In genomic region chr2:32846274-32846673, GRCh38 we compare ENCODE assay signal across 2 cellular contexts.
DNase-seq lines count a peak whose midpoint lies in the region; ATAC-seq, FAIRE-seq and TF ChIP-seq lines count a peak whose summit lies in the region.
"Not testable (repeated sequence)": the region's sequence is repeated elsewhere in the genome, so short reads cannot be mapped to it uniquely, and the experiment has no call there.

No MANE protein-coding gene starts in this region.

- intact Hi-C loops in K562 (cut with micrococcal nuclease) = not testable (repeated sequence)

- TF ChIP-seq RAD21 in K562 (CRISPR knock-in tag; conservative IDR thresholded peaks at IDR 0.05 in 1 of 2, IDR thresholded peaks at IDR 0.05 in 1 of 2) = not testable (repeated sequence)

- not testable (repeated sequence) for FAIRE-seq in K562 (lab: Jason Lieb, UNC)
- FAIRE-seq in urothelium cell line (lab: Jason Lieb, UNC) = peak; percentile 13

- TF ChIP-seq EP300 in K562 (IDR thresholded peaks at IDR 0.05; ENCODE audit: low read length) = not testable (repeated sequence)

- not testable (repeated sequence) for H3K4me2 ChIP-seq in K562 (ENCODE audit: insufficient read depth, low read length)

- not testable (repeated sequence) for H2AFZ ChIP-seq in K562 (ENCODE audit: low read depth, low read length)

- not testable (repeated sequence) for H3K36me3 ChIP-seq in K562 (ENCODE audit: control insufficient read depth, insufficient read depth, low read length)

- not testable (repeated sequence) for H3K4me1 ChIP-seq in K562 (replicated peaks in 1 of 2; ENCODE audit: control insufficient read depth in 2 of 2, insufficient read depth in 2 of 2, low read length in 2 of 2)

- not testable (repeated sequence) for ATAC-seq in K562

- H3K27me3 ChIP-seq in K562 (ENCODE audit: control insufficient read depth in 2 of 2, insufficient read depth in 2 of 2, low read length in 2 of 2) = not testable (repeated sequence)

- not testable (repeated sequence) for TF ChIP-seq POLR2A in K562 (conservative IDR thresholded peaks at IDR 0.05)

- 2% methylated on average over 4 of the region's 4 CpGs for WGBS in K562 (ENCODE audit: insufficient coverage, low coverage, missing lambda C conversion rate)

- BruUV-seq in K562 (replicated peaks; lab: Mats Ljungman, UMichigan) = not testable (repeated sequence)

- CTCF ChIA-PET in K562 (lab: Yijun Ruan, JAX; ENCODE audit: low intra/inter-chr PET ratio) = not testable (repeated sequence)

- not testable (repeated sequence) for H3K4me3 ChIP-seq in K562

- not testable (repeated sequence) for H3K9ac ChIP-seq in K562 (ENCODE audit: insufficient read depth in 1 of 2, low read depth in 2 of 2, low read length in 2 of 2)

- TF ChIP-seq CTCF in K562 (IDR thresholded peaks at IDR 0.05 in 2 of 3, conservative IDR thresholded peaks at IDR 0.05 in 1 of 3; ENCODE audit: insufficient read depth in 2 of 3, low read depth in 1 of 3, low read length in 3 of 3) = not testable (repeated sequence)

- DNase-seq in K562 (ENCODE audit: extremely low read depth in 1 of 4, low spot score in 3 of 4); urothelium cell line (ENCODE audit: low spot score): not testable (repeated sequence)

- not testable (repeated sequence) for H3K9me3 ChIP-seq in K562 (replicated peaks; ENCODE audit: control insufficient read depth, insufficient read depth, low read depth, low read length)

- POLR2A ChIA-PET in K562 (lab: Yijun Ruan, JAX) = interaction anchor here (0.9 kb wide), 1 partner anchor 16 kb away, joined by 5 read pairs; no protein-coding TSS in a partner anchor

- H3K9me1 ChIP-seq in K562 (ENCODE audit: control insufficient read depth, insufficient read depth, low read length) = not testable (repeated sequence)

- H3K27ac ChIP-seq in K562 (ENCODE audit: extremely low read depth, low read depth, low read length) = not testable (repeated sequence)

- H3K79me2 ChIP-seq in K562 (ENCODE audit: control insufficient read depth, insufficient read depth, low read length) = not testable (repeated sequence)

- in situ Hi-C loops in K562 (cut with MboI) = not testable (repeated sequence)

- not testable (repeated sequence) for H4K20me1 ChIP-seq in K562 (replicated peaks; ENCODE audit: control insufficient read depth, insufficient read depth, low read length)

TF ChIP-seq in K562, 482 proteins besides CTCF, POLR2A, EP300 and RAD21:
- TF ChIP-seq ZNF431 (CRISPR knock-in tag; IDR thresholded peaks at IDR 0.05) = peak; percentile 96
